ENCODE assay signal across 8 cellular contexts in the genomic region with DNA sequence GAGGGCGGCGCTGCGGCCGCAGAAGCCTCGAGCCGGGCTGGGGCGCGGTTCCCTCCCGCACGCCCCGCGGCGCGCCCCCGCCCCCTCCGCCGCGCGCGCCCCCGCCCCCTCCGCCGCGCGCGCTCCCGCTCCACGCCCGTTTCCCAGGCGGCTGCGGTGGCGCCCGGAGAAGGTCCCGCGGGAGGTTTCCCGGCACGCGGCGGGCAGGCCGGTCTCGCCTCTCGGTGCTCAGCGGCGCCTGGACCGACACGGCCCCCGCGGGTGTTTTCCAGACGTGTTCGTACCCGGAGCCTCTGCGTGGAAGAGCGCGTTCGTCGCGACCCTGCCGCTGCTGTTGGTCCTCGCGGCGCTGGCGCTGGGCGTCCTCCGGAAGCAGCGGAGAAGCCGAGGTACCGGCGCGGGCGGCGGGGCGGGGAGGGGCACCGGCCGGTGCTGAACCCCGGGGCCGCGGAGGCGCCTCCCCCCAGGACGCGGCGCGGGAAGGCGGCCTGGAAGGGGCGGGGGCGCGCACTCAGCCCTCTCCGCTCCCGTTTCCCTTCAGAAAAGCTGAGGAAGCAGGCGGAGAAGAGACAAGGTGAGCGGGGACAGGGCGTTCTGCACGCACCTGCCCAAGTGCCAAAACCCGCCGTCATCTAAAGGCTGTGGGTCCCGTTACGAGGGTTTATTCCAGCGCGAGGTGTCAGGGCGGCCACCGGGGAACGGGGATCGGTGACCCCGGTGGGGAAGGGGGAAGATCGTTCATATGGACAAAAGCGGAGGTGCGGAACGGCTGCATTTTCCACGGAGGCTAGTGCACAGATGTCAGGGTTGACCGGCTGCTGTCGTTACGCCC. TPM values are rescaled to one million over a fixed set of nuclear protein-coding genes. Genes with fewer than 3 reads are reported as not detected.
DNase-seq lines count a peak whose midpoint lies in the region; ATAC-seq, FAIRE-seq and TF ChIP-seq lines count a peak whose summit lies in the region.

No MANE protein-coding gene starts in this region.

- H3K36me3 ChIP-seq in BJ (ENCODE audit: control insufficient read depth, insufficient read depth, low read length) (no peaks in the 10 kb centered on the region), kidney (ENCODE audit: control insufficient read depth in 1 of 2, insufficient read depth in 2 of 2, low read length in 2 of 2) (no peaks in the 10 kb centered on the region), subcutaneous abdominal adipose tissue (ENCODE audit: control insufficient read depth in 5 of 5, insufficient read depth in 5 of 5, low read length in 5 of 5) (peaks cover 0 to 55% (median 27%) of the 10 kb centered on the region in 5 donors)

- DNase-seq in BJ (ENCODE audit: low read depth) (no peak), astrocyte of the cerebellum (ENCODE audit: low read depth) (no peak), kidney (no peak), NCI-H2081 (lab: John Stamatoyannopoulos, UW) (no peak), NCI-H526 treated with DMSO at 0.1 percent for 48 hours (lab: John Stamatoyannopoulos, UW) (no peak)

- H3K4me3 ChIP-seq in BJ (ENCODE audit: low read depth, low read length) (peak overlapping the region; percentile 30), astrocyte of the cerebellum (ENCODE audit: low read depth, low read length) (peak overlapping the region; percentile 38), kidney (ENCODE audit: low read length in 2 of 2) (peak overlapping the region; percentile 57 to 69), subcutaneous abdominal adipose tissue (ENCODE audit: low read depth in 1 of 5, low read length in 5 of 5) (peak overlapping the region in 4 of 5 donors; percentile 45 to 62 (median 56))

- peak; percentile 47 for ATAC-seq in HG02885 (IDR thresholded peaks at IDR 0.05; ENCODE audit: poor library complexity, unreplicated experiment)
- no peak for ATAC-seq in HG03025 (IDR thresholded peaks at IDR 0.05; ENCODE audit: low FRiP score, unreplicated experiment)

- intact Hi-C loops in kidney (cut with DNase I): no loop called here

- H3K4me1 ChIP-seq in kidney (ENCODE audit: control insufficient read depth in 1 of 2, insufficient read depth in 1 of 2, low read depth in 1 of 2, low read length in 2 of 2) (peaks cover 0 to 7% of the 10 kb centered on the region in 2 donors), subcutaneous abdominal adipose tissue (ENCODE audit: control insufficient read depth in 5 of 5, insufficient read depth in 5 of 5, low read length in 5 of 5) (peaks cover 5 to 48% (median 24%) of the 10 kb centered on the region in 5 donors)

- H3K9me3 ChIP-seq in kidney (ENCODE audit: control insufficient read depth in 1 of 2, low read length in 2 of 2) (no peaks in the 10 kb centered on the region), subcutaneous abdominal adipose tissue (ENCODE audit: control insufficient read depth in 5 of 5, low read length in 5 of 5) (no peaks in the 10 kb centered on the region)

- in situ Hi-C loops in astrocyte of the cerebellum (cut with HindIII; ENCODE audit: low sequenced_read_pairs): no loop called here

- CTCF ChIA-PET in BJ (lab: Yijun Ruan, JAX): no interaction called here

- H3K27ac ChIP-seq in kidney (ENCODE audit: low read depth in 2 of 2, low read length in 2 of 2) (no peak overlapping the region), subcutaneous abdominal adipose tissue (ENCODE audit: low read depth, low read length) (no peak overlapping the region)

- H3K27me3 ChIP-seq in BJ (ENCODE audit: control insufficient read depth, insufficient read depth, low read length) (peaks cover 25% of the 10 kb centered on the region), subcutaneous abdominal adipose tissue (ENCODE audit: control insufficient read depth in 5 of 5, insufficient read depth in 4 of 5, low read length in 5 of 5) (peaks cover 29 to 51% (median 47%) of the 10 kb centered on the region in 5 donors)

- POLR2A ChIA-PET in BJ (lab: Charles Lee): no interaction called here

- H3K9ac ChIP-seq in kidney (ENCODE audit: low read length in 2 of 2) (no peak overlapping the region), subcutaneous abdominal adipose tissue (ENCODE audit: low read length in 5 of 5) (no peak overlapping the region)

- FAIRE-seq in kidney (lab: Jason Lieb, UNC): no peak

- no peak for TF ChIP-seq CTCF in BJ (IDR thresholded peaks at IDR 0.05; ENCODE audit: insufficient read depth, low read depth, low read length)
- no peak for TF ChIP-seq CTCF in astrocyte of the cerebellum (IDR thresholded peaks at IDR 0.05; ENCODE audit: low read depth, low read length, missing control alignments)
- no peak for TF ChIP-seq CTCF in kidney (IDR thresholded peaks at IDR 0.05; ENCODE audit: borderline replicate concordance, extremely low read depth, insufficient read depth)

RNA-seq across cellular contexts. Expression of a gene that starts 13.1 kb away (rescaled TPM):
- polyA plus RNA-seq in BJ (2011; rRNA removed) (not detected in 2 replicates), kidney (ENCODE audit: insufficient read depth, low read depth, low replicate concordance) (8.6 TPM)
- not detected in 2 replicates for polyA minus RNA-seq in BJ (2011; rRNA and poly(A)+ RNA removed)
- 11.9 TPM for total RNA-seq in kidney
